10 cellular contexts compared by ENCODE assay signal in genomic region chr2:217277646-217278048, GRCh38.
DNase-seq lines count a peak whose midpoint lies in the region; ATAC-seq lines count a peak whose summit lies in the region.
"Had no signal": no experiment of that assay in that cellular context is flagged by ENCODE, and none has a peak within 500 bp of the region (broad histone marks: within the 10 kb centered on the region; RNA-seq: fewer than 3 reads in every experiment).

No MANE protein-coding gene starts in this region.

- intact Hi-C loops in posterior cingulate gyrus (cut with DNase I) = no loop called here

- in situ Hi-C loops in SK-MEL-5 (cut with HindIII; ENCODE audit: low pct_unique_long_range_greater_than_20kb, low sequenced_read_pairs) = no loop called here

- DNase-seq in DMS53 (lab: John Stamatoyannopoulos, UW) (peak; percentile 64), SK-MEL-5 (ENCODE audit: low read depth, low spot score) (peak; percentile 83), fibroblast of the conjunctiva (ENCODE audit: low read depth) (peak; percentile 60), posterior cingulate gyrus (peak in 7 of 10 donors; percentile 10 to 91 (median 18)), NAMALWA (ENCODE audit: low spot score) (no peak), NCI-H345 treated with DMSO at 0.1 percent for 48 hours (lab: John Stamatoyannopoulos, UW; ENCODE audit: unreplicated experiment) (no peak)
- DNase-seq in stimulated activated naive CD4-positive, alpha-beta T cell (lab: John Stamatoyannopoulos, UW) = no peak
- DNase-seq: NCI-H1417 treated with DMSO at 0.1 percent for 48 hours had no signal

- no peak for ATAC-seq in HG03159 (IDR thresholded peaks at IDR 0.05; ENCODE audit: unreplicated experiment)
- ATAC-seq: activated T-helper 17 cell treated with anti-CD3 and anti-CD28 coated beads, Interleukin-2, amount 50 U/mL, for 72 hours had no signal

Comparison
In these comparisons a context has a peak if more than half of its experiments do, and no peak if none do; other contexts are left out.
1. DNase-seq: peak in DMS53 (single experiment), SK-MEL-5 (single experiment), fibroblast of the conjunctiva (single experiment) and posterior cingulate gyrus (7 of 10); none in NAMALWA (single experiment), NCI-H345 treated with DMSO at 0.1 percent for 48 hours (single experiment) and stimulated activated naive CD4-positive, alpha-beta T cell (0 of 6).